19 cellular contexts compared by ENCODE assay signal in the genomic region with DNA sequence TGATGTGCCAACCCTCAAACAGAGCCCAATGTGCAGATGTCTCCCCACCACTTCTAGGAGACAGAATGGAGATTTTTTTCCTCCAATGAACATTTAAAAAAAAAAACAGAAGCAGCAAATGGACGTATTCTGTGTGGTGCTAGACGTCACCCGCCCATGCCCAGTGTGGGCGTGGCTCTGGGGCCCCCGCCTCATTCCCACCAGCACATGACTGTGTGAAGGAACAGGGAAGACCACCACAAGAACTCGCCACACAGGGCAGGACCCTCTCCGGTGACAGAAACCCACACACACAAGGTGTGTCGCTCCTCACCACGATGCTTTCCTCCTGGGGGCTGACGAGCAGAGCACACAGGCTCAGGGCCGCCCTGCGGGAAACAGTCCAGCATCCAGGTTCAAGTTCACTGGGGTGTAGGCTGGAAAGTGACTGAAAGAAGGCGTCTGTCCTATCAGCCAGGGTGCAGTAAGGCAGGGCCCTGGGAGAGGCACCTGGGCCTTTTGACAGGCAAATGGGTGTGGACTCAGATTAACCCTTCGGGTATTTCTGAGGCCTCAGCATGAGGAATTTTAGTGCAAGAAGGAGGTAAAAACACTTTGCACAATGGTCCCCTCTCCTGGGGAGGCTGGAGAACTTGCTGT.
"Had no signal": no experiment of that assay in that cellular context is flagged by ENCODE, and none has a peak within 500 bp of the region (broad histone marks: within the 10 kb centered on the region; RNA-seq: fewer than 3 reads in every experiment).

No MANE protein-coding gene starts in this region.

- H3K27me3 Mint-ChIP-seq: activated CD8-positive, alpha-beta memory T cell treated with anti-CD3 and anti-CD28 coated beads, Interleukin-2, amount 10 ng/mL, durations not matched to agents 7 days and 5 days; activated naive CD8-positive, alpha-beta T cell treated with anti-CD3 and anti-CD28 coated beads, Interleukin-2, amount 50 U/mL, for 24 hours; stimulated activated naive CD8-positive, alpha-beta T cell treated with anti-CD3 and anti-CD28 coated beads, Interleukin-15, Interleukin-2, amounts not matched to agents 100 ng/mL and 50 ng/mL, for 24 hours had no signal

- H3K9me3 ChIP-seq: heart right ventricle, pancreas, thoracic aorta, uterus had no signal

- H3K27ac Mint-ChIP-seq: neural progenitor cell; stimulated activated naive CD8-positive, alpha-beta T cell treated with anti-CD3 and anti-CD28 coated beads, Interleukin-15, Interleukin-2, amounts not matched to agents 100 ng/mL and 50 ng/mL, for 24 hours; WTC11 had no signal

- ATAC-seq: activated CD8-positive, alpha-beta memory T cell treated with anti-CD3 and anti-CD28 coated beads, Interleukin-2, amount 10 ng/mL, durations not matched to agents 7 days and 5 days; heart right ventricle; left ventricle myocardium superior; WTC11 had no signal

- H3K4me3 Mint-ChIP-seq: activated CD8-positive, alpha-beta memory T cell treated with anti-CD3 and anti-CD28 coated beads, Interleukin-2, amount 10 ng/mL, durations not matched to agents 7 days and 5 days; activated naive CD8-positive, alpha-beta T cell treated with anti-CD3 and anti-CD28 coated beads, Interleukin-2, amount 50 U/mL, for 24 hours; neural progenitor cell; stimulated activated naive CD8-positive, alpha-beta T cell treated with anti-CD3 and anti-CD28 coated beads, Interleukin-15, Interleukin-2, amounts not matched to agents 100 ng/mL and 50 ng/mL, for 24 hours; WTC11 had no signal

- H3K9ac ChIP-seq: neural progenitor cell had no signal

- FAIRE-seq: astrocyte, kidney, pancreas had no signal

- H3K36me3 ChIP-seq: neural progenitor cell, uterus had no signal

- H3K27ac ChIP-seq: neural progenitor cell, pancreas, thoracic aorta, uterus had no signal

- H3K4me3 ChIP-seq: heart right ventricle, neural progenitor cell, pancreas, thoracic aorta, uterus had no signal

- H3K4me1 Mint-ChIP-seq: neural progenitor cell, WTC11 had no signal

- DNase-seq: activated CD8-positive, alpha-beta memory T cell treated with anti-CD3 and anti-CD28 coated beads, Interleukin-2, amount 10 ng/mL, durations not matched to agents 7 days and 5 days; activated gamma-delta T cell; activated naive CD8-positive, alpha-beta T cell treated with anti-CD3 and anti-CD28 coated beads, Interleukin-2, amount 50 U/mL, for 24 hours; activated T-cell treated with anti-CD3 and anti-CD28 coated beads, Interleukin-2, amount 50 U/mL, for 48 hours; foreskin melanocyte; heart right ventricle; kidney; left ventricle myocardium superior; mesenchymal stem cell; stimulated activated CD4-positive, alpha-beta T cell treated with anti-CD3 and anti-CD28 coated beads, Interleukin-4, amount 100 ng/mL, for 1 hour; stimulated activated CD8-positive, alpha-beta memory T cell treated with anti-CD3 and anti-CD28 coated beads, Interleukin-4, amount 100 ng/mL, for 48 hours; T-helper 1 cell; uterus had no signal

- H3K27me3 ChIP-seq: heart right ventricle, neural progenitor cell, pancreas, uterus had no signal

- H3K4me1 ChIP-seq: neural progenitor cell, pancreas, uterus had no signal

- H3K9me3 Mint-ChIP-seq: activated naive CD8-positive, alpha-beta T cell treated with anti-CD3 and anti-CD28 coated beads, Interleukin-2, amount 50 U/mL, for 24 hours; neural progenitor cell; stimulated activated naive CD8-positive, alpha-beta T cell treated with anti-CD3 and anti-CD28 coated beads, Interleukin-15, Interleukin-2, amounts not matched to agents 100 ng/mL and 50 ng/mL, for 24 hours; WTC11 had no signal
